Comparison of ENCODE assay signal across 1 cellular context in the genomic region with DNA sequence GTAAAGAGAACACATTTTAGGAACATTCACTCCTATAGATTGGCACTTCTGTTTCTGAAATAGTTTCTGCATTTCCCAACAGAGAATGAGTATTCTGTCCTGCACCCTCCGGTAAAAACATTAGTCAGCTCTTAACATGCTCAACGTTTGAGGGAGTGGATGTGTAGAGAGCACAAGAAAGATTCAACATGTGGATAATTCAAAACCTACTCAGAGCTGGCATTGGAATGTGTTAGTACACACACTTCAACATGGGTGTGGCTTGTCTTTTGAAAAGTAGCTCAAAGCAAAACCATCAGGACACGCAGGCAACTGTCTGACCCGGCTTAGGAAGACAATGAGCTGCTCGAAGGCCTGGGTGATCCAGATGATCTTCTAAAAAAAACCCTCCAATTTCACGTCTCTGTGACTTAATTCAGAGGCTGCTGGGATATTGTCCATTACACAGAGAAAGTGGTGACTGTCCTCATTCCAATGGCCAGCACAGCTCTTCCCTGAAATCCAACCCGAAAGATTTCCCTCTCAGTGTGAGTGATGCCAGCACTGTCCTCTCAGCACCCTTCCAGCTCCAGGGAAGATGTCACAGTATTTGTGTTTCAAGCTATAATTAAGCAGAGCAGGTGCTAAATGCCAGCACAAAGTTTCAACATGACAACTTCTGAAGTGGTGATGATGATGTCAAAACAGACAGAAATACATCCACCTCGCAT.
TF ChIP-seq lines count a peak whose summit lies in the region.

No MANE protein-coding gene starts in this region.

TF ChIP-seq in K562, 482 proteins besides CTCF, POLR2A, EP300 and RAD21:
- no peak for TF ChIP-seq ZNF174 (CRISPR knock-in tag; IDR thresholded peaks at IDR 0.05)
- TF ChIP-seq CC2D1A (IDR thresholded peaks at IDR 0.05) = no peak
- TF ChIP-seq, protein P1, sequence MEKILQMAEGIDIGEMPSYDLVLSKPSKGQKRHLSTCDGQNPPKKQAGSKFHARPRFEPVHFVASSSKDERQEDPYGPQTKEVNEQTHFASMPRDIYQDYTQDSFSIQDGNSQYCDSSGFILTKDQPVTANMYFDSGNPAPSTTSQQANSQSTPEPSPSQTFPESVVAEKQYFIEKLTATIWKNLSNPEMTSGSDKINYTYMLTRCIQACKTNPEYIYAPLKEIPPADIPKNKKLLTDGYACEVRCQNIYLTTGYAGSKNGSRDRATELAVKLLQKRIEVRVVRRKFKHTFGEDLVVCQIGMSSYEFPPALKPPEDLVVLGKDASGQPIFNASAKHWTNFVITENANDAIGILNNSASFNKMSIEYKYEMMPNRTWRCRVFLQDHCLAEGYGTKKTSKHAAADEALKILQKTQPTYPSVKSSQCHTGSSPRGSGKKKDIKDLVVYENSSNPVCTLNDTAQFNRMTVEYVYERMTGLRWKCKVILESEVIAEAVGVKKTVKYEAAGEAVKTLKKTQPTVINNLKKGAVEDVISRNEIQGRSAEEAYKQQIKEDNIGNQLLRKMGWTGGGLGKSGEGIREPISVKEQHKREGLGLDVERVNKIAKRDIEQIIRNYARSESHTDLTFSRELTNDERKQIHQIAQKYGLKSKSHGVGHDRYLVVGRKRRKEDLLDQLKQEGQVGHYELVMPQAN (IDR thresholded peaks at IDR 0.05; ENCODE audit: borderline replicate concordance) = no peak
- TF ChIP-seq STAG1 (CRISPR knock-in tag; IDR thresholded peaks at IDR 0.05; ENCODE audit: borderline replicate concordance) = no peak
- no peak for TF ChIP-seq STAT5B (CRISPR knock-in tag; IDR thresholded peaks at IDR 0.05)
- TF ChIP-seq ADNP (tag; IDR thresholded peaks at IDR 0.05) = no peak
- TF ChIP-seq PHTF2 (CRISPR knock-in tag; IDR thresholded peaks at IDR 0.05) = no peak
- TF ChIP-seq, protein P2, sequence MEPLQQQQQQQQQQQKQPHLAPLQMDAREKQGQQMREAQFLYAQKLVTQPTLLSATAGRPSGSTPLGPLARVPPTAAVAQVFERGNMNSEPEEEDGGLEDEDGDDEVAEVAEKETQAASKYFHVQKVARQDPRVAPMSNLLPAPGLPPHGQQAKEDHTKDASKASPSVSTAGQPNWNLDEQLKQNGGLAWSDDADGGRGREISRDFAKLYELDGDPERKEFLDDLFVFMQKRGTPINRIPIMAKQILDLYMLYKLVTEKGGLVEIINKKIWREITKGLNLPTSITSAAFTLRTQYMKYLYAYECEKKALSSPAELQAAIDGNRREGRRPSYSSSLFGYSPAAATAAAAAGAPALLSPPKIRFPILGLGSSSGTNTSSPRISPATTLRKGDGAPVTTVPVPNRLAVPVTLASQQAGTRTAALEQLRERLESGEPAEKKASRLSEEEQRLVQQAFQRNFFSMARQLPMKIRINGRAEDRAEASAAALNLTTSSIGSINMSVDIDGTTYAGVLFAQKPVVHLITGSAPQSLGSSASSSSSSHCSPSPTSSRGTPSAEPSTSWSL (CRISPR knock-in tag; IDR thresholded peaks at IDR 0.05; ENCODE audit: borderline replicate concordance) = no peak
- TF ChIP-seq RFX7 (CRISPR knock-in tag; IDR thresholded peaks at IDR 0.05) = no peak
- TF ChIP-seq SNRNP70 (optimal IDR thresholded peaks at IDR 0.05; ENCODE audit: low read depth, low read length) = no peak
- TF ChIP-seq, protein P3, sequence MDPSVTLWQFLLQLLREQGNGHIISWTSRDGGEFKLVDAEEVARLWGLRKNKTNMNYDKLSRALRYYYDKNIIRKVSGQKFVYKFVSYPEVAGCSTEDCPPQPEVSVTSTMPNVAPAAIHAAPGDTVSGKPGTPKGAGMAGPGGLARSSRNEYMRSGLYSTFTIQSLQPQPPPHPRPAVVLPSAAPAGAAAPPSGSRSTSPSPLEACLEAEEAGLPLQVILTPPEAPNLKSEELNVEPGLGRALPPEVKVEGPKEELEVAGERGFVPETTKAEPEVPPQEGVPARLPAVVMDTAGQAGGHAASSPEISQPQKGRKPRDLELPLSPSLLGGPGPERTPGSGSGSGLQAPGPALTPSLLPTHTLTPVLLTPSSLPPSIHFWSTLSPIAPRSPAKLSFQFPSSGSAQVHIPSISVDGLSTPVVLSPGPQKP (CRISPR knock-in tag; IDR thresholded peaks at IDR 0.05) = no peak
- TF ChIP-seq, protein P4, sequence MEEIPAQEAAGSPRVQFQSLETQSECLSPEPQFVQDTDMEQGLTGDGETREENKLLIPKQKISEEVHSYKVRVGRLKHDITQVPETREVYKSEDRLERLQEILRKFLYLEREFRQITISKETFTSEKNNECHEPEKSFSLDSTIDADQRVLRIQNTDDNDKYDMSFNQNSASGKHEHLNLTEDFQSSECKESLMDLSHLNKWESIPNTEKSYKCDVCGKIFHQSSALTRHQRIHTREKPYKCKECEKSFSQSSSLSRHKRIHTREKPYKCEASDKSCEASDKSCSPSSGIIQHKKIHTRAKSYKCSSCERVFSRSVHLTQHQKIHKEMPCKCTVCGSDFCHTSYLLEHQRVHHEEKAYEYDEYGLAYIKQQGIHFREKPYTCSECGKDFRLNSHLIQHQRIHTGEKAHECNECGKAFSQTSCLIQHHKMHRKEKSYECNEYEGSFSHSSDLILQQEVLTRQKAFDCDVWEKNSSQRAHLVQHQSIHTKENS (CRISPR knock-in tag; IDR thresholded peaks at IDR 0.05) = no peak
- no peak for TF ChIP-seq NRF1 (conservative IDR thresholded peaks at IDR 0.05 in 1 of 2, IDR thresholded peaks at IDR 0.05 in 1 of 2)
- TF ChIP-seq FOXA1 (IDR thresholded peaks at IDR 0.05; ENCODE audit: borderline replicate concordance) = no peak
- no peak for TF ChIP-seq FOS (IDR thresholded peaks at IDR 0.05; ENCODE audit: extremely low read depth, insufficient read length)
- TF ChIP-seq, protein P5, sequence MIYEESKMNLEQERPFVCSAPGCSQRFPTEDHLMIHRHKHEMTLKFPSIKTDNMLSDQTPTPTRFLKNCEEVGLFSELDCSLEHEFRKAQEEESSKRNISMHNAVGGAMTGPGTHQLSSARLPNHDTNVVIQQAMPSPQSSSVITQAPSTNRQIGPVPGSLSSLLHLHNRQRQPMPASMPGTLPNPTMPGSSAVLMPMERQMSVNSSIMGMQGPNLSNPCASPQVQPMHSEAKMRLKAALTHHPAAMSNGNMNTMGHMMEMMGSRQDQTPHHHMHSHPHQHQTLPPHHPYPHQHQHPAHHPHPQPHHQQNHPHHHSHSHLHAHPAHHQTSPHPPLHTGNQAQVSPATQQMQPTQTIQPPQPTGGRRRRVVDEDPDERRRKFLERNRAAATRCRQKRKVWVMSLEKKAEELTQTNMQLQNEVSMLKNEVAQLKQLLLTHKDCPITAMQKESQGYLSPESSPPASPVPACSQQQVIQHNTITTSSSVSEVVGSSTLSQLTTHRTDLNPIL (CRISPR knock-in tag; IDR thresholded peaks at IDR 0.05) = no peak
- TF ChIP-seq, protein P6, sequence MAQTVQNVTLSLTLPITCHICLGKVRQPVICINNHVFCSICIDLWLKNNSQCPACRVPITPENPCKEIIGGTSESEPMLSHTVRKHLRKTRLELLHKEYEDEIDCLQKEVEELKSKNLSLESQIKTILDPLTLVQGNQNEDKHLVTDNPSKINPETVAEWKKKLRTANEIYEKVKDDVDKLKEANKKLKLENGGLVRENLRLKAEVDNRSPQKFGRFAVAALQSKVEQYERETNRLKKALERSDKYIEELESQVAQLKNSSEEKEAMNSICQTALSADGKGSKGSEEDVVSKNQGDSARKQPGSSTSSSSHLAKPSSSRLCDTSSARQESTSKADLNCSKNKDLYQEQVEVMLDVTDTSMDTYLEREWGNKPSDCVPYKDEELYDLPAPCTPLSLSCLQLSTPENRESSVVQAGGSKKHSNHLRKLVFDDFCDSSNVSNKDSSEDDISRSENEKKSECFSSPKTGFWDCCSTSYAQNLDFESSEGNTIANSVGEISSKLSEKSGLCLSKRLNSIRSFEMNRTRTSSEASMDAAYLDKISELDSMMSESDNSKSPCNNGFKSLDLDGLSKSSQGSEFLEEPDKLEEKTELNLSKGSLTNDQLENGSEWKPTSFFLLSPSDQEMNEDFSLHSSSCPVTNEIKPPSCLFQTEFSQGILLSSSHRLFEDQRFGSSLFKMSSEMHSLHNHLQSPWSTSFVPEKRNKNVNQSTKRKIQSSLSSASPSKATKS (CRISPR knock-in tag; IDR thresholded peaks at IDR 0.05) = no peak
